In the genomic region with DNA sequence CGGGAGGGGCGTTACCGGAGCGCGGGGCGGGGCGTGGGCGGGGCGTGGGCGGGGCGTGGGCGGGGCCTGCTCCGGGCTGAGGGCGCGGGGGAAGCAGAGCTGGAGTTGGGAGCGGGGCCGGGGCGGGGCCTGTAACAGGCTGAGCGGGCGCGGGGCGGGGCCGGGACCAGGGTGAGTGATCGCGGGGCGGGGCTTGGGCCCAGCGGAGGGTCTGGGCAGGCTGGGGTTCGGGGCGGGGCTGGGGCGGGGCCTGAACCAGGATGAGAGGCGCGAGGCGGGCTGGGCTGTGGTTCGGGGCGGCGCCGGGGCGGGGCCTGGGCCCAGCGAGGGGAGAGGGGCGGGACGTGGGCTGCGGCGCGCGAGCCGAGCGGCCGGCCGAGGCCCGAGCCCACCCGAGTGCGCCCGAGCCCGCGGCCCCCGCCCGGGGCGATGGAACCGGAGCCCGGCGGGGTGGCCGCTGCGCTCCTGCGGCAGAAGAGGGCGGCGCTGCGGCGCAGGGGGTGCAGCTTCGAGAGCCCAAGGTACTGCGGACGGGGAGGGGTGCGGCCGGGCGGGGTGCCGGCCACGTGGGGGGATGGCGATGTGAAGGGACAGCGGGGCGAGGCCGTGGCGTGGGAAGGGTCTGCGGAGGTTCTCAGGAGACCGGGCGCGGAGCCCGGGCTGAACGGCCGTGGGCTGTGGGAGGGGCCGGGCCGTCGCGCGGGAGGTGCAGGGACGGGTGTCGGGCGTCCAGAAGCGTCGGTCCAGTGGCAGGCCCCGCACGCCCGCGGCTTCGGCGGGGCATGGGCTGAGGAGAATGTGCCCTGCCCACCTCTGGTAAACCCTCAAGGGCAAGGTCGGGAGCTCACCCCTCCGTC, we compare ENCODE assay signal across 8 cellular contexts. TPM values are rescaled to one million over a fixed set of nuclear protein-coding genes. Genes with fewer than 3 reads are reported as not detected.
A peak's percentile ranks its signal among the peaks of the same experiment; 100 is the strongest.
DNase-seq lines count a peak whose midpoint lies in the region; ATAC-seq and TF ChIP-seq lines count a peak whose summit lies in the region.

No MANE protein-coding gene starts in this region.

- H2BK12ac ChIP-seq in mesenchymal stem cell (ENCODE audit: low read length in 2 of 2) = no peak overlapping the region

- no peak for TF ChIP-seq CTCF in AG09309 (IDR thresholded peaks at IDR 0.05; ENCODE audit: control insufficient read depth, insufficient read depth, low read depth, low read length, missing control alignments)

- H3K36me3 Mint-ChIP-seq in effector memory CD8-positive, alpha-beta T cell (ENCODE audit: insufficient read depth) = peaks cover 40% of the 10 kb centered on the region

- H4K8ac ChIP-seq in mesenchymal stem cell (ENCODE audit: low read length) = peak overlapping the region; percentile 57

- peak overlapping the region; percentile 39 for H3K4me3 ChIP-seq in AG09309 (ENCODE audit: control insufficient read depth, low read depth, low read length)
- H3K4me3 ChIP-seq in mesenchymal stem cell (ENCODE audit: insufficient read depth in 1 of 2, low read depth in 1 of 2, low read length in 2 of 2) = peak overlapping the region; percentile 66 to 71

- H3K27me3 Mint-ChIP-seq in effector memory CD8-positive, alpha-beta T cell = no peaks in the 10 kb centered on the region

- H3K36me3 ChIP-seq in mesenchymal stem cell (ENCODE audit: control insufficient read depth in 1 of 2, insufficient read depth in 2 of 2, low read depth in 1 of 2, low read length in 2 of 2) = no peaks in the 10 kb centered on the region

- no peaks in the 10 kb centered on the region for H3K9me3 Mint-ChIP-seq in effector memory CD8-positive, alpha-beta T cell

- H4K91ac ChIP-seq in mesenchymal stem cell (ENCODE audit: low read length) = no peak overlapping the region

- H3K4ac ChIP-seq in mesenchymal stem cell (ENCODE audit: low read depth in 1 of 2, low read length in 2 of 2) = peak overlapping the region in 1 of 2 experiments; percentile 7

- H3K27me3 ChIP-seq in mesenchymal stem cell (ENCODE audit: control insufficient read depth in 1 of 2, insufficient read depth in 1 of 2, low read length in 2 of 2) = peaks cover 20 to 69% of the 10 kb centered on the region in 2 experiments

- ATAC-seq in GM19351 (IDR thresholded peaks at IDR 0.05; ENCODE audit: unreplicated experiment) (peak; percentile 40), HG03521 (IDR thresholded peaks at IDR 0.05; ENCODE audit: unreplicated experiment) (peak; percentile 45)
- peak; percentile 70 for ATAC-seq in effector memory CD8-positive, alpha-beta T cell (replicated peaks)

- H3K27ac ChIP-seq in mesenchymal stem cell (ENCODE audit: low read length, poor library complexity, severe bottlenecking) = no peak overlapping the region

- peak overlapping the region in 1 of 2 experiments; percentile 71 for H3K14ac ChIP-seq in mesenchymal stem cell (ENCODE audit: low read length in 2 of 2)

- H2BK120ac ChIP-seq in mesenchymal stem cell (ENCODE audit: low read depth, low read length) = no peak overlapping the region

- H3K9ac ChIP-seq in mesenchymal stem cell (ENCODE audit: low read length) = no peak overlapping the region

- H3K79me1 ChIP-seq in mesenchymal stem cell (replicated peaks; ENCODE audit: low read length, poor library complexity, severe bottlenecking) = no peaks in the 10 kb centered on the region

- peak overlapping the region; percentile 95 to 97 for H3K27ac Mint-ChIP-seq in effector memory CD8-positive, alpha-beta T cell

- WGBS in mesenchymal stem cell = 2% methylated on average over 56 of the region's 106 CpGs

- peak overlapping the region; percentile 90 for H2BK15ac ChIP-seq in mesenchymal stem cell (ENCODE audit: low read depth, poor library complexity, severe bottlenecking)

- peak overlapping the region; percentile 88 for H2AFZ ChIP-seq in mesenchymal stem cell (ENCODE audit: low read depth, low read length)

- peak overlapping the region in 1 of 2 experiments; percentile 68 for H3K23ac ChIP-seq in mesenchymal stem cell (ENCODE audit: low read length in 2 of 2)

- H3K4me1 Mint-ChIP-seq in effector memory CD8-positive, alpha-beta T cell (ENCODE audit: low read depth in 2 of 2) = peaks cover 22 to 25% of the 10 kb centered on the region in 2 donors

- H3K4me1 ChIP-seq in mesenchymal stem cell (ENCODE audit: control insufficient read depth, insufficient read depth, low read depth, low read length) = peaks cover 18% of the 10 kb centered on the region

- no peak for DNase-seq in AG09309 (ENCODE audit: low read depth)
- peak; percentile 86 for DNase-seq in NCI-H82 treated with DMSO at 0.1 percent for 48 hours (lab: John Stamatoyannopoulos, UW; ENCODE audit: unreplicated experiment)
- DNase-seq in activated CD8-positive, alpha-beta memory T cell treated with anti-CD3 and anti-CD28 coated beads for 48 hours (ENCODE audit: low read depth in 2 of 3, low spot score in 2 of 3) = peak; percentile 79 to 87 (median 79)
- DNase-seq in effector memory CD8-positive, alpha-beta T cell = peak; percentile 74 to 84 (median 81)
- DNase-seq in mesenchymal stem cell = peak; percentile 87
- peak; percentile 88 to 95 (median 89) for DNase-seq in stimulated activated CD4-positive, alpha-beta T cell treated with anti-CD3 and anti-CD28 coated beads, TNF-alpha, amount 100 ng/mL, for 48 hours (ENCODE audit: low read depth in 3 of 3)

- H3K4me3 Mint-ChIP-seq in effector memory CD8-positive, alpha-beta T cell = peak overlapping the region; percentile 89 to 90

- peak overlapping the region; percentile 92 for H3K4me2 ChIP-seq in mesenchymal stem cell (ENCODE audit: low read length, poor library complexity, severe bottlenecking)

- H2AK5ac ChIP-seq in mesenchymal stem cell (ENCODE audit: low read length, severe bottlenecking) = no peak overlapping the region

- peak overlapping the region; percentile 50 to 63 for H3K18ac ChIP-seq in mesenchymal stem cell (ENCODE audit: low read depth in 1 of 2, low read length in 2 of 2)

- H2BK5ac ChIP-seq in mesenchymal stem cell (ENCODE audit: low read depth, low read length, poor library complexity, severe bottlenecking) = no peak overlapping the region

- H3K9me3 ChIP-seq in mesenchymal stem cell (ENCODE audit: control insufficient read depth, low read length) = no peaks in the 10 kb centered on the region

RNA-seq across cellular contexts. Expression of a gene that starts 39.5 kb away (rescaled TPM):
- polyA plus RNA-seq in mesenchymal stem cell (2013, experiment 1 of 2) = 1.2 TPM
- polyA plus RNA-seq in mesenchymal stem cell (2013, experiment 2 of 2) = 0.64 TPM
